Comparison of ENCODE assay signal across 29 cellular contexts in genomic region chr14:95449131-95449530, GRCh38.
"Had no signal": no experiment of that assay in that cellular context is flagged by ENCODE, and none has a peak within 500 bp of the region (broad histone marks: within the 10 kb centered on the region; RNA-seq: fewer than 3 reads in every experiment).

No MANE protein-coding gene starts in this region.

- H3K4me2 ChIP-seq: hepatocyte, smooth muscle cell had no signal

- H3K36me3 ChIP-seq: colonic mucosa, uterus had no signal

- H3K27ac ChIP-seq: colonic mucosa, esophagus muscularis mucosa, foreskin keratinocyte, gastroesophageal sphincter, heart left ventricle, hepatocyte, left lung, parathyroid adenoma, thoracic aorta, transverse colon, upper lobe of right lung, uterus had no signal

- H3K4me3 Mint-ChIP-seq: dendritic cell treated with granulocyte-macrophage colony-stimulating factor and Interleukin-4, amounts not matched to agents 40 ng/mL and 50 ng/mL, for 4 days; mesothelial cell of epicardium; naive B cell; natural killer cell treated with Interleukin-12 subunit alpha and Interleukin-12 subunit beta and Interleukin-15 and Interleukin-18, amount 100 ng/mL, for 72 hours; neural crest cell; stimulated activated memory B cell treated with anti-CD40 and anti-IgM and Interleukin-4, amounts not matched to agents 10 μg/mL and 1 μg/mL and 100 μg/mL, for 72 hours had no signal

- H3K4me3 ChIP-seq: colonic mucosa, esophagus muscularis mucosa, gastroesophageal sphincter, heart left ventricle, hepatocyte, left lung, mucosa of descending colon, smooth muscle cell, thoracic aorta, transverse colon, upper lobe of right lung, uterus had no signal

- H3K4me1 Mint-ChIP-seq: neural crest cell; stimulated activated memory B cell treated with anti-CD40 and anti-IgM and Interleukin-4, amounts not matched to agents 10 μg/mL and 1 μg/mL and 100 μg/mL, for 72 hours had no signal

- H3K27me3 Mint-ChIP-seq: dendritic cell treated with granulocyte-macrophage colony-stimulating factor and Interleukin-4, amounts not matched to agents 40 ng/mL and 50 ng/mL, for 4 days; naive B cell; natural killer cell treated with Interleukin-12 subunit alpha and Interleukin-12 subunit beta and Interleukin-15 and Interleukin-18, amount 100 ng/mL, for 72 hours; progenitor cell of endocrine pancreas; stimulated activated memory B cell treated with anti-CD40 and anti-IgM and Interleukin-4, amounts not matched to agents 10 μg/mL and 1 μg/mL and 100 μg/mL, for 72 hours had no signal

- H3K36me3 Mint-ChIP-seq: mesothelial cell of epicardium had no signal

- H3K9me3 Mint-ChIP-seq: dendritic cell treated with granulocyte-macrophage colony-stimulating factor and Interleukin-4, amounts not matched to agents 40 ng/mL and 50 ng/mL, for 4 days; mesothelial cell of epicardium; naive B cell; natural killer cell treated with Interleukin-12 subunit alpha and Interleukin-12 subunit beta and Interleukin-15 and Interleukin-18, amount 100 ng/mL, for 72 hours; neural crest cell; stimulated activated memory B cell treated with anti-CD40 and anti-IgM and Interleukin-4, amounts not matched to agents 10 μg/mL and 1 μg/mL and 100 μg/mL, for 72 hours had no signal

- H3K4me1 ChIP-seq: colonic mucosa, esophagus muscularis mucosa, foreskin keratinocyte, gastroesophageal sphincter, heart left ventricle, left lung, parathyroid adenoma, upper lobe of right lung, uterus had no signal

- H3K27ac Mint-ChIP-seq: dendritic cell treated with granulocyte-macrophage colony-stimulating factor and Interleukin-4, amounts not matched to agents 40 ng/mL and 50 ng/mL, for 4 days; mesothelial cell of epicardium; progenitor cell of endocrine pancreas; stimulated activated memory B cell treated with anti-CD40 and anti-IgM and Interleukin-4, amounts not matched to agents 10 μg/mL and 1 μg/mL and 100 μg/mL, for 72 hours had no signal

- H3K9me3 ChIP-seq: colonic mucosa, esophagus muscularis mucosa, gastroesophageal sphincter, heart left ventricle, left lung, mucosa of descending colon, thoracic aorta, transverse colon, upper lobe of right lung, uterus had no signal

- ATAC-seq: foreskin keratinocyte; gastroesophageal sphincter; heart left ventricle; left lung; mucosa of descending colon; natural killer cell treated with Interleukin-12 subunit alpha and Interleukin-12 subunit beta and Interleukin-15 and Interleukin-18, amount 100 ng/mL, for 72 hours; sciatic nerve; stimulated activated memory B cell treated with anti-CD40 and anti-IgM and Interleukin-4, amounts not matched to agents 10 μg/mL and 1 μg/mL and 100 μg/mL, for 72 hours; stimulated activated naive CD8-positive, alpha-beta T cell treated with anti-CD3 and anti-CD28 coated beads, Interleukin-15, Interleukin-2, amounts not matched to agents 100 U/mL and 50 U/mL, for 24 hours; upper lobe of right lung had no signal

- H3K9ac ChIP-seq: parathyroid adenoma had no signal

- H3K27me3 ChIP-seq: colonic mucosa, foreskin keratinocyte, heart left ventricle, hepatocyte, left lung, transverse colon, upper lobe of right lung, uterus had no signal

- DNase-seq: colonic mucosa; effector memory CD4-positive, alpha-beta T cell; foreskin keratinocyte; heart left ventricle; left cardiac atrium; left lung; mesenchymal stem cell; mucosa of descending colon; naive B cell; stimulated activated CD4-positive, alpha-beta T cell treated with anti-CD3 and anti-CD28 coated beads, Interleukin-2, amount 100 ng/mL, for 24 hours; stimulated activated CD4-positive, alpha-beta T cell treated with anti-CD3 and anti-CD28 coated beads, Interleukin-4, amount 100 ng/mL, for 24 hours; stimulated activated naive CD8-positive, alpha-beta T cell treated with anti-CD3 and anti-CD28 coated beads, Interleukin-15, Interleukin-2, amounts not matched to agents 100 U/mL and 50 U/mL, for 24 hours; substantia nigra; transverse colon; upper lobe of right lung; uterus had no signal
